Comparison of ENCODE assay signal across 8 cellular contexts in the genomic region with DNA sequence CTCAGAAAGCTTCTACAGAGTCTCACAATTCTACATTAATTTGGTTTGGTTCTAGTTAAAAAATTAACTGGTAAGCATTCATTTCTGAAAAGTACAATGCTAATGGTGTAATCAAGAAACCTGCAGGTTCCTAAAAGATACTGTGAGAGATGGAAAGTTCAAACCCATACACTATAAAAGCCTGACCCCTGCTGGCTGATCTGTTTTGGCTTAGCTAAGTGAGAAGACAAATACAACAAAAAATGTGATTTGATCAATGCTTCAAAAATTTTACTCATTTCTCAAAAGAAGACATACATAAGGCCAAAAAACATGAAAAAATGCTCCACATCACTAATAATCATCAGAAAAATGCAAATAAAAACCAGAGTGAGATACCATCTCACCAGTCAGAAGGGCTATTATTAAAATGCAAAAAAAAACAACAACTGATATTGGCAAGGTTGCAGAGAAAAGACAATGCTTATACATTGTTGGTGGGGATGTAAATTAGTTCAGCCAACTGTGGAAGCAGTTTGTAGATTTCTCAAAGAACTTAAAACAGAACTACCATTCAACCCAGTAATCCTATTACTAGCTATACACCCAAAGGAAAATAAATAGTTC.
DNase-seq lines count a peak whose midpoint lies in the region; ATAC-seq and TF ChIP-seq lines count a peak whose summit lies in the region.

No MANE protein-coding gene starts in this region.

- H3K27ac ChIP-seq in 22Rv1 (no peak overlapping the region), RWPE2 (ENCODE audit: poor library complexity, severe bottlenecking) (no peak overlapping the region), dorsolateral prefrontal cortex (peak overlapping the region in 36 of 59 donors; percentile 1 to 75 (median 58))

- H3K9me3 ChIP-seq in RWPE2 (ENCODE audit: severe bottlenecking), result no peaks in the 10 kb centered on the region

- H3K36me3 ChIP-seq in RWPE2 (ENCODE audit: low read depth), result no peaks in the 10 kb centered on the region

- peak; percentile 52 for ATAC-seq in HG03175 (IDR thresholded peaks at IDR 0.05; ENCODE audit: unreplicated experiment)
- no peak for ATAC-seq in RWPE2 (ENCODE audit: low read depth)

- H3K27me3 ChIP-seq in RWPE2 (ENCODE audit: insufficient read depth, poor library complexity, severe bottlenecking) (no peaks in the 10 kb centered on the region), dorsolateral prefrontal cortex (no peaks in the 10 kb centered on the region)

- H3K4me1 ChIP-seq in RWPE2 (ENCODE audit: insufficient read depth, poor library complexity, severe bottlenecking), result no peaks in the 10 kb centered on the region

- peak; percentile 71 for TF ChIP-seq CTCF in 22Rv1 (IDR thresholded peaks at IDR 0.05)
- TF ChIP-seq CTCF in RWPE2 (IDR thresholded peaks at IDR 0.05; ENCODE audit: poor library complexity, severe bottlenecking), result peak; percentile 69
- TF ChIP-seq CTCF in dorsolateral prefrontal cortex (IDR thresholded peaks at IDR 0.05 in 54 of 56, conservative IDR thresholded peaks at IDR 0.05 in 2 of 56; ENCODE audit: low read depth in 1 of 56, partially characterized antibody in 56 of 56), result peak; percentile 47 to 94 (median 79)

- no peak overlapping the region for H3K4me3 ChIP-seq in RWPE2 (ENCODE audit: severe bottlenecking)
- H3K4me3 ChIP-seq in dorsolateral prefrontal cortex, result no peak overlapping the region

- DNase-seq in DMS53 (lab: John Stamatoyannopoulos, UW) (peak; percentile 65), RWPE2 (ENCODE audit: low spot score) (no peak), dorsolateral prefrontal cortex (peak in 3 of 10 donors; percentile 53 to 82 (median 73)), middle frontal gyrus (ENCODE audit: extremely low spot score, low spot score) (peak; percentile 27), NCI-H2029 treated with DMSO at 0.1 percent for 48 hours (lab: John Stamatoyannopoulos, UW) (no peak)
- DNase-seq in activated effector memory CD4-positive, alpha-beta T cell treated with anti-CD3 and anti-CD28 coated beads, Interleukin-2, amount 50 U/mL, for 16 hours, result no peak

- intact Hi-C loops in dorsolateral prefrontal cortex (cut with DNase I), result loop anchor here in 1 of 2 donors (2.0 kb wide), 1 partner anchor 186 kb away; no protein-coding TSS in a partner anchor

Comparison
In these comparisons a context has a peak if more than half of its experiments do, and no peak if none do; other contexts are left out.
1. H3K27ac ChIP-seq: peak in dorsolateral prefrontal cortex (36 of 59); none in 22Rv1 (single experiment) and RWPE2 (single experiment).
2. DNase-seq: peak in DMS53 (single experiment) and middle frontal gyrus (single experiment); none in RWPE2 (single experiment), activated effector memory CD4-positive, alpha-beta T cell treated with anti-CD3 and anti-CD28 coated beads, Interleukin-2, amount 50 U/mL, for 16 hours (single experiment) and NCI-H2029 treated with DMSO at 0.1 percent for 48 hours (single experiment).
3. Peak in every context shown above with its lines, with median percentiles within 50 percentile points of each other: CTCF ChIP-seq.